Comparison of ENCODE assay signal across 1 cellular context in genomic region chr6:125310994-125311649, GRCh38.
TF ChIP-seq lines count a peak whose summit lies in the region.

No MANE protein-coding gene starts in this region.

TF ChIP-seq in HepG2, 621 proteins besides CTCF, POLR2A, EP300 and RAD21 (continued from another document):
- 0 out of 4 replicates have a peak, but pooled peaks of 1 of the 2 experiments have one; percentile 34 for TF ChIP-seq HMGXB4 (CRISPR knock-in tag; IDR thresholded peaks at IDR 0.05; ENCODE audit: borderline replicate concordance in 1 of 2, low read depth in 1 of 2)
- TF ChIP-seq TOPORS (CRISPR knock-in tag; IDR thresholded peaks at IDR 0.05): no peak
- peak; percentile 69; the same call in 1 of the 2 replicates for TF ChIP-seq MIXL1 (CRISPR knock-in tag; IDR thresholded peaks at IDR 0.05)
- 0 out of 2 replicates have a peak, but pooled peaks have one; percentile 50 for TF ChIP-seq ZNF614 (CRISPR knock-in tag; IDR thresholded peaks at IDR 0.05; ENCODE audit: borderline replicate concordance)
- TF ChIP-seq ZNF749 (CRISPR knock-in tag; IDR thresholded peaks at IDR 0.05; ENCODE audit: borderline replicate concordance): 0 out of 2 replicates have a peak, but pooled peaks have one; percentile 27
- TF ChIP-seq SRY (CRISPR knock-in tag; IDR thresholded peaks at IDR 0.05): no peak
- 0 out of 2 replicates have a peak, but pooled peaks have one; percentile 15 for TF ChIP-seq SAP130 (CRISPR knock-in tag; IDR thresholded peaks at IDR 0.05; ENCODE audit: low read depth)
- TF ChIP-seq CSRNP1 (CRISPR knock-in tag; IDR thresholded peaks at IDR 0.05): no peak
- TF ChIP-seq TBX3 (IDR thresholded peaks at IDR 0.05; ENCODE audit: borderline replicate concordance): no peak
